ENCODE assay signal across 8 cellular contexts in genomic region chr1:117121589-117122296, GRCh38. TPM values are rescaled to one million over a fixed set of nuclear protein-coding genes. Genes with fewer than 3 reads are reported as not detected.
DNase-seq lines count a peak whose midpoint lies in the region; ATAC-seq and TF ChIP-seq lines count a peak whose summit lies in the region.

A gene with protein sequence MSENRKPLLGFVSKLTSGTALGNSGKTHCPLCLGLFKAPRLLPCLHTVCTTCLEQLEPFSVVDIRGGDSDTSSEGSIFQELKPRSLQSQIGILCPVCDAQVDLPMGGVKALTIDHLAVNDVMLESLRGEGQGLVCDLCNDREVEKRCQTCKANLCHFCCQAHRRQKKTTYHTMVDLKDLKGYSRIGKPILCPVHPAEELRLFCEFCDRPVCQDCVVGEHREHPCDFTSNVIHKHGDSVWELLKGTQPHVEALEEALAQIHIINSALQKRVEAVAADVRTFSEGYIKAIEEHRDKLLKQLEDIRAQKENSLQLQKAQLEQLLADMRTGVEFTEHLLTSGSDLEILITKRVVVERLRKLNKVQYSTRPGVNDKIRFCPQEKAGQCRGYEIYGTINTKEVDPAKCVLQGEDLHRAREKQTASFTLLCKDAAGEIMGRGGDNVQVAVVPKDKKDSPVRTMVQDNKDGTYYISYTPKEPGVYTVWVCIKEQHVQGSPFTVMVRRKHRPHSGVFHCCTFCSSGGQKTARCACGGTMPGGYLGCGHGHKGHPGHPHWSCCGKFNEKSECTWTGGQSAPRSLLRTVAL (minus strand): TSS chr1:117121749. CDS start chr1:117121201, 548 bp downstream.

- peak; percentile 99 for DNase-seq in Daoy (ENCODE audit: low read depth)
- peak; percentile 87 for DNase-seq in RPMI8226
- peak; percentile 76 for DNase-seq in activated T-helper 9 cell treated with anti-CD3 and anti-CD28 coated beads, Interleukin-2, amount 50 U/mL, for 16 hours (ENCODE audit: low read depth)
- DNase-seq in fibroblast of pulmonary artery (ENCODE audit: low read depth) = peak; percentile 97
- DNase-seq in natural killer cell treated with Interleukin-12 subunit alpha and Interleukin-12 subunit beta and Interleukin-15 and Interleukin-18, amount 100 ng/mL, for 72 hours (ENCODE audit: low spot score) = peak; percentile 94
- peak; percentile 81 for DNase-seq in stimulated activated naive CD4-positive, alpha-beta T cell treated with Interleukin-2 at 50 U/mL for 16 hours (lab: John Stamatoyannopoulos, UW)

- peak; percentile 79 for TF ChIP-seq CTCF in fibroblast of pulmonary artery (IDR thresholded peaks at IDR 0.05; ENCODE audit: low read length, missing control alignments)

- no peaks in the 10 kb centered on the region for H3K9me3 ChIP-seq in KOPT-K1 (ENCODE audit: insufficient read depth, low read length, poor library complexity, severe bottlenecking)

- H3K36me3 ChIP-seq in KOPT-K1 (ENCODE audit: insufficient read depth, low read length) = no peaks in the 10 kb centered on the region

- peaks cover 0 to 8% of the 10 kb centered on the region in 2 donors for H3K27me3 Mint-ChIP-seq in natural killer cell treated with Interleukin-12 subunit alpha and Interleukin-12 subunit beta and Interleukin-15 and Interleukin-18, amount 100 ng/mL, for 72 hours

- H3K27ac ChIP-seq in KOPT-K1 (ENCODE audit: low read depth, low read length, poor library complexity, severe bottlenecking) = peak within 1 kb of the TSS; percentile 29

- peak within 1 kb of the TSS; percentile 83 for H3K4me3 Mint-ChIP-seq in natural killer cell treated with Interleukin-12 subunit alpha and Interleukin-12 subunit beta and Interleukin-15 and Interleukin-18, amount 100 ng/mL, for 72 hours

- H3K4me3 ChIP-seq in fibroblast of pulmonary artery (replicated peaks; ENCODE audit: low read depth, low read length) = peak within 1 kb of the TSS; percentile 90

- H3K9me3 Mint-ChIP-seq in natural killer cell treated with Interleukin-12 subunit alpha and Interleukin-12 subunit beta and Interleukin-15 and Interleukin-18, amount 100 ng/mL, for 72 hours = no peaks in the 10 kb centered on the region

- peak; percentile 93 for ATAC-seq in GM21825 (IDR thresholded peaks at IDR 0.05; ENCODE audit: unreplicated experiment)
- ATAC-seq in natural killer cell treated with Interleukin-12 subunit alpha and Interleukin-12 subunit beta and Interleukin-15 and Interleukin-18, amount 100 ng/mL, for 72 hours = peak; percentile 95

- peaks cover 6% of the 10 kb centered on the region in 2 donors for H3K4me1 Mint-ChIP-seq in natural killer cell treated with Interleukin-12 subunit alpha and Interleukin-12 subunit beta and Interleukin-15 and Interleukin-18, amount 100 ng/mL, for 72 hours (ENCODE audit: low read depth in 2 of 2)

- no peaks in the 10 kb centered on the region for H3K36me3 Mint-ChIP-seq in natural killer cell treated with Interleukin-12 subunit alpha and Interleukin-12 subunit beta and Interleukin-15 and Interleukin-18, amount 100 ng/mL, for 72 hours

- peak within 1 kb of the TSS; percentile 21 to 27 for H3K27ac Mint-ChIP-seq in natural killer cell treated with Interleukin-12 subunit alpha and Interleukin-12 subunit beta and Interleukin-15 and Interleukin-18, amount 100 ng/mL, for 72 hours

RNA-seq across cellular contexts. Expression of the gene that starts here (rescaled TPM):
- total RNA-seq in Daoy (2014; rRNA removed; shearing (Covaris generic)) = 3.4 and 7.6 TPM in 2 replicates
- 1 to 10 TPM in 1 of 2 donors, under 1 TPM in 1; 0.86 to 1.6 TPM for total RNA-seq in natural killer cell treated with Interleukin-12 subunit alpha and Interleukin-12 subunit beta and Interleukin-15 and Interleukin-18, amount 100 ng/mL, for 72 hours

Comparison
In these comparisons a context has a peak if more than half of its experiments do, and no peak if none do; other contexts are left out.
1. Peak in every context shown above with its lines: DNase-seq, ATAC-seq, H3K4me3 ChIP-seq and H3K27ac ChIP-seq.